1 cellular context compared by ENCODE assay signal in the genomic region with DNA sequence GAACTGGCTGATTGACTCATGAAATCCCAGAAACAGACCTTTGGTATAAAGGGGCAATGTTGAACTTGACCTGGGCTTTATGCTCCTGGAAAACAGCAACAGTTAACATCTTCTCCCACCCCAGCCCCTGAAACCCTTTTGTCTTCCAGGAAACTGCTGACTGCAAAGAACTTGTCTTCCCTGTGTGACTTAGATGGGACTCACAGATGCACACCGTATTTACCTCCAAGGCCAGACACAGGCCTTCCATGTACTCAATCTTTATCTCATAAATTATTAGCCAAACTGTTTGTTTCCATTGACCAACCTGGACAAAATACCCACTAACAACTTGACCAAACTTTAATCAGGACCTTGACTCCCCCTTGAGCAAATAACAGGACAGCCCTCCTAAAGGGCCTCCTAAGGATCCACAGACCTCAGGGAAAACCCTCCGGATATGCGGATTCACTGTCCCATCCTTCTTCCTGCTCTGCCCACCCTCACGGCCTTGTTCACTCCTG.
TF ChIP-seq lines count a peak whose summit lies in the region.

No MANE protein-coding gene starts in this region.

TF ChIP-seq in HepG2, 621 proteins besides CTCF, POLR2A, EP300 and RAD21 (continues in another document):
- TF ChIP-seq, protein P1, sequence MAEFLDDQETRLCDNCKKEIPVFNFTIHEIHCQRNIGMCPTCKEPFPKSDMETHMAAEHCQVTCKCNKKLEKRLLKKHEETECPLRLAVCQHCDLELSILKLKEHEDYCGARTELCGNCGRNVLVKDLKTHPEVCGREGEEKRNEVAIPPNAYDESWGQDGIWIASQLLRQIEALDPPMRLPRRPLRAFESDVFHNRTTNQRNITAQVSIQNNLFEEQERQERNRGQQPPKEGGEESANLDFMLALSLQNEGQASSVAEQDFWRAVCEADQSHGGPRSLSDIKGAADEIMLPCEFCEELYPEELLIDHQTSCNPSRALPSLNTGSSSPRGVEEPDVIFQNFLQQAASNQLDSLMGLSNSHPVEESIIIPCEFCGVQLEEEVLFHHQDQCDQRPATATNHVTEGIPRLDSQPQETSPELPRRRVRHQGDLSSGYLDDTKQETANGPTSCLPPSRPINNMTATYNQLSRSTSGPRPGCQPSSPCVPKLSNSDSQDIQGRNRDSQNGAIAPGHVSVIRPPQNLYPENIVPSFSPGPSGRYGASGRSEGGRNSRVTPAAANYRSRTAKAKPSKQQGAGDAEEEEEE (CRISPR knock-in tag; IDR thresholded peaks at IDR 0.05; ENCODE audit: borderline replicate concordance): no peak
- TF ChIP-seq, protein P2, sequence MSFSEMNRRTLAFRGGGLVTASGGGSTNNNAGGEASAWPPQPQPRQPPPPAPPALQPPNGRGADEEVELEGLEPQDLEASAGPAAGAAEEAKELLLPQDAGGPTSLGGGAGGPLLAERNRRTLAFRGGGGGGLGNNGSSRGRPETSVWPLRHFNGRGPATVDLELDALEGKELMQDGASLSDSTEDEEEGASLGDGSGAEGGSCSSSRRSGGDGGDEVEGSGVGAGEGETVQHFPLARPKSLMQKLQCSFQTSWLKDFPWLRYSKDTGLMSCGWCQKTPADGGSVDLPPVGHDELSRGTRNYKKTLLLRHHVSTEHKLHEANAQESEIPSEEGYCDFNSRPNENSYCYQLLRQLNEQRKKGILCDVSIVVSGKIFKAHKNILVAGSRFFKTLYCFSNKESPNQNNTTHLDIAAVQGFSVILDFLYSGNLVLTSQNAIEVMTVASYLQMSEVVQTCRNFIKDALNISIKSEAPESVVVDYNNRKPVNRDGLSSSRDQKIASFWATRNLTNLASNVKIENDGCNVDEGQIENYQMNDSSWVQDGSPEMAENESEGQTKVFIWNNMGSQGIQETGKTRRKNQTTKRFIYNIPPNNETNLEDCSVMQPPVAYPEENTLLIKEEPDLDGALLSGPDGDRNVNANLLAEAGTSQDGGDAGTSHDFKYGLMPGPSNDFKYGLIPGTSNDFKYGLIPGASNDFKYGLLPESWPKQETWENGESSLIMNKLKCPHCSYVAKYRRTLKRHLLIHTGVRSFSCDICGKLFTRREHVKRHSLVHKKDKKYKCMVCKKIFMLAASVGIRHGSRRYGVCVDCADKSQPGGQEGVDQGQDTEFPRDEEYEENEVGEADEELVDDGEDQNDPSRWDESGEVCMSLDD (CRISPR knock-in tag; IDR thresholded peaks at IDR 0.05; ENCODE audit: borderline replicate concordance): no peak
- TF ChIP-seq BRCA1 (CRISPR knock-in tag; IDR thresholded peaks at IDR 0.05) (no peak), SATB2 (CRISPR knock-in tag; IDR thresholded peaks at IDR 0.05) (no peak), GZF1 (CRISPR knock-in tag; IDR thresholded peaks at IDR 0.05) (no peak), ZSCAN22 (CRISPR knock-in tag; IDR thresholded peaks at IDR 0.05) (no peak), ZNF224 (CRISPR knock-in tag; IDR thresholded peaks at IDR 0.05) (no peak), ZSCAN12 (CRISPR knock-in tag; IDR thresholded peaks at IDR 0.05) (no peak), ZNF292 (CRISPR knock-in tag; IDR thresholded peaks at IDR 0.05; ENCODE audit: borderline replicate concordance, low read depth) (no peak), XBP1 (CRISPR knock-in tag; IDR thresholded peaks at IDR 0.05) (no peak), ZNF160 (CRISPR knock-in tag; IDR thresholded peaks at IDR 0.05) (no peak), CENPX (CRISPR knock-in tag; IDR thresholded peaks at IDR 0.05) (no peak), ZNF672 (CRISPR knock-in tag; IDR thresholded peaks at IDR 0.05) (no peak), ZNF879 (CRISPR knock-in tag; IDR thresholded peaks at IDR 0.05) (no peak), ZNF614 (CRISPR knock-in tag; IDR thresholded peaks at IDR 0.05; ENCODE audit: borderline replicate concordance) (peak; percentile 58; the same call in 1 of the 2 replicates), MED8 (CRISPR knock-in tag; IDR thresholded peaks at IDR 0.05; ENCODE audit: insufficient replicate concordance) (no peak), ZNF720 (CRISPR knock-in tag; IDR thresholded peaks at IDR 0.05) (no peak), THYN1 (CRISPR knock-in tag; IDR thresholded peaks at IDR 0.05; ENCODE audit: borderline replicate concordance, low read depth) (no peak), SP1 (IDR thresholded peaks at IDR 0.05) (no peak), SP1 (CRISPR knock-in tag; IDR thresholded peaks at IDR 0.05) (no peak), ZNF615 (CRISPR knock-in tag; IDR thresholded peaks at IDR 0.05; ENCODE audit: borderline replicate concordance) (no peak), ZNF761 (CRISPR knock-in tag; conservative IDR thresholded peaks at IDR 0.05) (no peak), MAFK (conservative IDR thresholded peaks at IDR 0.05 in 1 of 2, IDR thresholded peaks at IDR 0.05 in 1 of 2; ENCODE audit: low read length in 2 of 2) (peak in 1 of 2 experiments; percentile 33; a peak in 1 of 4 replicates), SIX1 (CRISPR knock-in tag; IDR thresholded peaks at IDR 0.05; ENCODE audit: borderline replicate concordance) (no peak), ZNF552 (CRISPR knock-in tag; IDR thresholded peaks at IDR 0.05; ENCODE audit: borderline replicate concordance) (no peak), YEATS2 (CRISPR knock-in tag; IDR thresholded peaks at IDR 0.05; ENCODE audit: borderline replicate concordance) (no peak), ZNF660 (CRISPR knock-in tag; IDR thresholded peaks at IDR 0.05; ENCODE audit: borderline replicate concordance, low read depth) (no peak), ZFP36 (IDR thresholded peaks at IDR 0.05; ENCODE audit: borderline replicate concordance, low read depth, low read length, partially characterized antibody) (no peak), SMARCE1 (IDR thresholded peaks at IDR 0.05; ENCODE audit: borderline replicate concordance) (no peak)
- TF ChIP-seq, protein P3, sequence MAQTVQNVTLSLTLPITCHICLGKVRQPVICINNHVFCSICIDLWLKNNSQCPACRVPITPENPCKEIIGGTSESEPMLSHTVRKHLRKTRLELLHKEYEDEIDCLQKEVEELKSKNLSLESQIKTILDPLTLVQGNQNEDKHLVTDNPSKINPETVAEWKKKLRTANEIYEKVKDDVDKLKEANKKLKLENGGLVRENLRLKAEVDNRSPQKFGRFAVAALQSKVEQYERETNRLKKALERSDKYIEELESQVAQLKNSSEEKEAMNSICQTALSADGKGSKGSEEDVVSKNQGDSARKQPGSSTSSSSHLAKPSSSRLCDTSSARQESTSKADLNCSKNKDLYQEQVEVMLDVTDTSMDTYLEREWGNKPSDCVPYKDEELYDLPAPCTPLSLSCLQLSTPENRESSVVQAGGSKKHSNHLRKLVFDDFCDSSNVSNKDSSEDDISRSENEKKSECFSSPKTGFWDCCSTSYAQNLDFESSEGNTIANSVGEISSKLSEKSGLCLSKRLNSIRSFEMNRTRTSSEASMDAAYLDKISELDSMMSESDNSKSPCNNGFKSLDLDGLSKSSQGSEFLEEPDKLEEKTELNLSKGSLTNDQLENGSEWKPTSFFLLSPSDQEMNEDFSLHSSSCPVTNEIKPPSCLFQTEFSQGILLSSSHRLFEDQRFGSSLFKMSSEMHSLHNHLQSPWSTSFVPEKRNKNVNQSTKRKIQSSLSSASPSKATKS (CRISPR knock-in tag; IDR thresholded peaks at IDR 0.05): no peak
- TF ChIP-seq, protein P4, sequence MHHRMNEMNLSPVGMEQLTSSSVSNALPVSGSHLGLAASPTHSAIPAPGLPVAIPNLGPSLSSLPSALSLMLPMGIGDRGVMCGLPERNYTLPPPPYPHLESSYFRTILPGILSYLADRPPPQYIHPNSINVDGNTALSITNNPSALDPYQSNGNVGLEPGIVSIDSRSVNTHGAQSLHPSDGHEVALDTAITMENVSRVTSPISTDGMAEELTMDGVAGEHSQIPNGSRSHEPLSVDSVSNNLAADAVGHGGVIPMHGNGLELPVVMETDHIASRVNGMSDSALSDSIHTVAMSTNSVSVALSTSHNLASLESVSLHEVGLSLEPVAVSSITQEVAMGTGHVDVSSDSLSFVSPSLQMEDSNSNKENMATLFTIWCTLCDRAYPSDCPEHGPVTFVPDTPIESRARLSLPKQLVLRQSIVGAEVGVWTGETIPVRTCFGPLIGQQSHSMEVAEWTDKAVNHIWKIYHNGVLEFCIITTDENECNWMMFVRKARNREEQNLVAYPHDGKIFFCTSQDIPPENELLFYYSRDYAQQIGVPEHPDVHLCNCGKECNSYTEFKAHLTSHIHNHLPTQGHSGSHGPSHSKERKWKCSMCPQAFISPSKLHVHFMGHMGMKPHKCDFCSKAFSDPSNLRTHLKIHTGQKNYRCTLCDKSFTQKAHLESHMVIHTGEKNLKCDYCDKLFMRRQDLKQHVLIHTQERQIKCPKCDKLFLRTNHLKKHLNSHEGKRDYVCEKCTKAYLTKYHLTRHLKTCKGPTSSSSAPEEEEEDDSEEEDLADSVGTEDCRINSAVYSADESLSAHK (CRISPR knock-in tag; IDR thresholded peaks at IDR 0.05; ENCODE audit: borderline replicate concordance): no peak
- TF ChIP-seq, protein P5, sequence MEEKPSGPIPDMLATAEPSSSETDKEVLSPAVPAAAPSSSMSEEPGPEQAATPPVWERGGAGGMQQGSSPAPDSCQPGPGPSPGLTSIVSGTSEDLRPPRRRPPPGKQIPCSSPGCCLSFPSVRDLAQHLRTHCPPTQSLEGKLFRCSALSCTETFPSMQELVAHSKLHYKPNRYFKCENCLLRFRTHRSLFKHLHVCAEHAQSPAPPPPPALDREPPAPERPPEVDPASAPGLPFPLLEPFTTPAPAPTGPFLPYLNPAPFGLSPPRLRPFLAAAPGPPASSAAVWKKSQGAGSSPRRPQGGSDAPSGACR (CRISPR knock-in tag; IDR thresholded peaks at IDR 0.05): no peak
- TF ChIP-seq, protein P6, sequence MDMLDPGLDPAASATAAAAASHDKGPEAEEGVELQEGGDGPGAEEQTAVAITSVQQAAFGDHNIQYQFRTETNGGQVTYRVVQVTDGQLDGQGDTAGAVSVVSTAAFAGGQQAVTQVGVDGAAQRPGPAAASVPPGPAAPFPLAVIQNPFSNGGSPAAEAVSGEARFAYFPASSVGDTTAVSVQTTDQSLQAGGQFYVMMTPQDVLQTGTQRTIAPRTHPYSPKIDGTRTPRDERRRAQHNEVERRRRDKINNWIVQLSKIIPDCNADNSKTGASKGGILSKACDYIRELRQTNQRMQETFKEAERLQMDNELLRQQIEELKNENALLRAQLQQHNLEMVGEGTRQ (IDR thresholded peaks at IDR 0.05; ENCODE audit: low read depth, low read length): no peak
- TF ChIP-seq, protein P6 (CRISPR knock-in tag; IDR thresholded peaks at IDR 0.05; ENCODE audit: borderline replicate concordance): no peak
- TF ChIP-seq, protein P7, sequence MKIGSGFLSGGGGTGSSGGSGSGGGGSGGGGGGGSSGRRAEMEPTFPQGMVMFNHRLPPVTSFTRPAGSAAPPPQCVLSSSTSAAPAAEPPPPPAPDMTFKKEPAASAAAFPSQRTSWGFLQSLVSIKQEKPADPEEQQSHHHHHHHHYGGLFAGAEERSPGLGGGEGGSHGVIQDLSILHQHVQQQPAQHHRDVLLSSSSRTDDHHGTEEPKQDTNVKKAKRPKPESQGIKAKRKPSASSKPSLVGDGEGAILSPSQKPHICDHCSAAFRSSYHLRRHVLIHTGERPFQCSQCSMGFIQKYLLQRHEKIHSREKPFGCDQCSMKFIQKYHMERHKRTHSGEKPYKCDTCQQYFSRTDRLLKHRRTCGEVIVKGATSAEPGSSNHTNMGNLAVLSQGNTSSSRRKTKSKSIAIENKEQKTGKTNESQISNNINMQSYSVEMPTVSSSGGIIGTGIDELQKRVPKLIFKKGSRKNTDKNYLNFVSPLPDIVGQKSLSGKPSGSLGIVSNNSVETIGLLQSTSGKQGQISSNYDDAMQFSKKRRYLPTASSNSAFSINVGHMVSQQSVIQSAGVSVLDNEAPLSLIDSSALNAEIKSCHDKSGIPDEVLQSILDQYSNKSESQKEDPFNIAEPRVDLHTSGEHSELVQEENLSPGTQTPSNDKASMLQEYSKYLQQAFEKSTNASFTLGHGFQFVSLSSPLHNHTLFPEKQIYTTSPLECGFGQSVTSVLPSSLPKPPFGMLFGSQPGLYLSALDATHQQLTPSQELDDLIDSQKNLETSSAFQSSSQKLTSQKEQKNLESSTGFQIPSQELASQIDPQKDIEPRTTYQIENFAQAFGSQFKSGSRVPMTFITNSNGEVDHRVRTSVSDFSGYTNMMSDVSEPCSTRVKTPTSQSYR (CRISPR knock-in tag; IDR thresholded peaks at IDR 0.05; ENCODE audit: borderline replicate concordance): no peak
- TF ChIP-seq, protein P8, sequence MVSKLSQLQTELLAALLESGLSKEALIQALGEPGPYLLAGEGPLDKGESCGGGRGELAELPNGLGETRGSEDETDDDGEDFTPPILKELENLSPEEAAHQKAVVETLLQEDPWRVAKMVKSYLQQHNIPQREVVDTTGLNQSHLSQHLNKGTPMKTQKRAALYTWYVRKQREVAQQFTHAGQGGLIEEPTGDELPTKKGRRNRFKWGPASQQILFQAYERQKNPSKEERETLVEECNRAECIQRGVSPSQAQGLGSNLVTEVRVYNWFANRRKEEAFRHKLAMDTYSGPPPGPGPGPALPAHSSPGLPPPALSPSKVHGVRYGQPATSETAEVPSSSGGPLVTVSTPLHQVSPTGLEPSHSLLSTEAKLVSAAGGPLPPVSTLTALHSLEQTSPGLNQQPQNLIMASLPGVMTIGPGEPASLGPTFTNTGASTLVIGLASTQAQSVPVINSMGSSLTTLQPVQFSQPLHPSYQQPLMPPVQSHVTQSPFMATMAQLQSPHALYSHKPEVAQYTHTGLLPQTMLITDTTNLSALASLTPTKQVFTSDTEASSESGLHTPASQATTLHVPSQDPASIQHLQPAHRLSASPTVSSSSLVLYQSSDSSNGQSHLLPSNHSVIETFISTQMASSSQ (IDR thresholded peaks at IDR 0.05; ENCODE audit: low read depth): no peak; the same call in 1 of the 2 replicates
- TF ChIP-seq, protein P8 (CRISPR knock-in tag; IDR thresholded peaks at IDR 0.05; ENCODE audit: borderline replicate concordance): peak; percentile 72; the same call in 1 of the 2 replicates
- TF ChIP-seq, protein P9, sequence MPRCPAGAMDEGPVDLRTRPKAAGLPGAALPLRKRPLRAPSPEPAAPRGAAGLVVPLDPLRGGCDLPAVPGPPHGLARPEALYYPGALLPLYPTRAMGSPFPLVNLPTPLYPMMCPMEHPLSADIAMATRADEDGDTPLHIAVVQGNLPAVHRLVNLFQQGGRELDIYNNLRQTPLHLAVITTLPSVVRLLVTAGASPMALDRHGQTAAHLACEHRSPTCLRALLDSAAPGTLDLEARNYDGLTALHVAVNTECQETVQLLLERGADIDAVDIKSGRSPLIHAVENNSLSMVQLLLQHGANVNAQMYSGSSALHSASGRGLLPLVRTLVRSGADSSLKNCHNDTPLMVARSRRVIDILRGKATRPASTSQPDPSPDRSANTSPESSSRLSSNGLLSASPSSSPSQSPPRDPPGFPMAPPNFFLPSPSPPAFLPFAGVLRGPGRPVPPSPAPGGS (CRISPR knock-in tag; IDR thresholded peaks at IDR 0.05): no peak
